ENCODE assay signal across 20 cellular contexts in the genomic region with DNA sequence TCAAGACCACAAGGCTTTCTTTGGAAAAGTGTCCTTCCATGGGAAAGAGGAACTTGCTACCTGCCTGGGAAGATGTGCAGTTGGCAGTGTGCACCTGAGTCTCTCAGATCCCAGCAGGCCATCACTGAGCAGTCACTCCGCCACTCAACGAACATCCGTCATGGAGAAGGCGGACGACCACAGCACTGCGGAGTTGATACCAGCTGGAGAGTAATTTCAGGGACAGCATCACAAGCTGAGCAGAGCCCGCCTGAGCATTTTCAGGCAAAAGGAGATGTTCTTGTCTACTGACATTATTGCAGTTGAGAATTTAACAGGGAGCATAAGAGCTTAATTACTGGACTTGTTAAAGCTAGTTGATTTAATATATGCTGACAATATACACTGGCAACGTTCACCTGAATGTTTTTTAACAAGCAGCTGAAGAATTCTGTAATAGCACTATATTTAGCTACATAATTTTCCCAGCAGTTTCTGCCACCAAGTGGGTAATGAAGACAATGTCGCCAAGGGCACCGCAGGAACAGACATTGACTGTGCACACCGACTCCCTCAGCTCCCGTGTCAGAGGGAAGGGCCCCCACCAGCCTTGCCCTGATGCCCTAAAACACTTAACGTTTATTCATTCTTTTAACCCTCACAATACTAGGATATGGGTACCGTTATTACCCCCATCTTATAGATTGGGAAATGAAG. TPM values are rescaled to one million over a fixed set of nuclear protein-coding genes. Genes with fewer than 3 reads are reported as not detected.
A peak's percentile ranks its signal among the peaks of the same experiment; 100 is the strongest.
DNase-seq lines count a peak whose midpoint lies in the region; ATAC-seq, FAIRE-seq and TF ChIP-seq lines count a peak whose summit lies in the region.
"Had no signal": no experiment of that assay in that cellular context is flagged by ENCODE, and none has a peak within 500 bp of the region (broad histone marks: within the 10 kb centered on the region; RNA-seq: fewer than 3 reads in every experiment).

No MANE protein-coding gene starts in this region.

- H3K36me3 Mint-ChIP-seq in naive thymus-derived CD8-positive, alpha-beta T cell = peaks cover 0 to 53% (median 6%) of the 10 kb centered on the region in 3 donors
- H3K36me3 Mint-ChIP-seq: IgD-negative memory B cell had no signal

- POLR2A ChIA-PET in naive thymus-derived CD8-positive, alpha-beta T cell (lab: Charles Lee) = no interaction called here

- no peaks in the 10 kb centered on the region for H3K9me3 Mint-ChIP-seq in naive thymus-derived CD8-positive, alpha-beta T cell
- H3K9me3 Mint-ChIP-seq: activated naive CD4-positive, alpha-beta T cell treated with anti-CD3 and anti-CD28 coated beads, Interleukin-2, amount 50 U/mL, for 24 hours; CD4-positive, CD25-positive, alpha-beta regulatory T cell; GM23338; IgD-negative memory B cell had no signal

- TF ChIP-seq CTCF in heart left ventricle (IDR thresholded peaks at IDR 0.05) (no peak), body of pancreas (IDR thresholded peaks at IDR 0.05) (peak in 1 of 7 experiments; percentile 20)

- no peak for FAIRE-seq in H54 (lab: Jason Lieb, UNC)
- FAIRE-seq: astrocyte, colon, GM12878, TTC549 had no signal

- no peak overlapping the region for H3K27ac Mint-ChIP-seq in naive thymus-derived CD8-positive, alpha-beta T cell
- H3K27ac Mint-ChIP-seq: GM23338 had no signal

- peaks cover 0 to 13% (median 6%) of the 10 kb centered on the region in 4 donors for H3K4me1 Mint-ChIP-seq in naive thymus-derived CD8-positive, alpha-beta T cell

- 63 to 73% (median 69%) methylated on average over 14 of the region's 14 CpGs for WGBS in heart left ventricle, 4 donors
- WGBS in body of pancreas, 2 donors = 52 to 68% methylated on average over 14 of the region's 14 CpGs

- no peak overlapping the region for H3K9ac ChIP-seq in muscle layer of colon (ENCODE audit: low read length)

- no peaks in the 10 kb centered on the region for H3K27me3 Mint-ChIP-seq in naive thymus-derived CD8-positive, alpha-beta T cell
- H3K27me3 Mint-ChIP-seq: activated naive CD4-positive, alpha-beta T cell treated with anti-CD3 and anti-CD28 coated beads, Interleukin-2, amount 50 U/mL, for 24 hours; CD4-positive, CD25-positive, alpha-beta regulatory T cell; IgD-negative memory B cell had no signal

- ATAC-seq in heart left ventricle (peak in 2 of 4 donors; percentile 12 to 30), body of pancreas (no peak), HG03045 (IDR thresholded peaks at IDR 0.05; ENCODE audit: unreplicated experiment) (no peak)
- ATAC-seq in naive thymus-derived CD8-positive, alpha-beta T cell = no peak
- ATAC-seq: GM12878, GM23338, sciatic nerve had no signal

- intact Hi-C loops in heart left ventricle (cut with DNase I) = loop anchor here in 5 of 10 donors (5.0 to 10.0 kb wide), 5 partner anchors 42 to 105 kb away; partner anchors contain the start of gene PACSIN2 (in 2 of the 5)
- intact Hi-C loops in cardiac septum (cut with DNase I) = loop anchor here (5.0 to 10.0 kb wide), 2 partner anchors 115 to 188 kb away; no protein-coding TSS in a partner anchor
- intact Hi-C loops in body of pancreas (cut with DNase I) = no loop called here

- H3K36me3 ChIP-seq in heart left ventricle (peaks cover 0 to 22% (median 0%) of the 10 kb centered on the region in 9 donors), body of pancreas (replicated peaks in 1 of 2; ENCODE audit: insufficient read depth in 1 of 2, low read depth in 2 of 2) (no peaks in the 10 kb centered on the region), muscle layer of colon (ENCODE audit: insufficient read depth, low read length) (peaks cover 30% of the 10 kb centered on the region)

- H3K9me3 ChIP-seq in heart left ventricle (no peaks in the 10 kb centered on the region), body of pancreas (no peaks in the 10 kb centered on the region), muscle layer of colon (ENCODE audit: low read length) (no peaks in the 10 kb centered on the region)

- no peak overlapping the region for H3K4me3 Mint-ChIP-seq in naive thymus-derived CD8-positive, alpha-beta T cell
- H3K4me3 Mint-ChIP-seq: activated naive CD4-positive, alpha-beta T cell treated with anti-CD3 and anti-CD28 coated beads, Interleukin-2, amount 50 U/mL, for 24 hours; CD4-positive, CD25-positive, alpha-beta regulatory T cell; GM23338; IgD-negative memory B cell had no signal

- DNase-seq in heart left ventricle (no peak), cardiac septum (ENCODE audit: low spot score) (no peak), body of pancreas (peak in 1 of 4 donors; percentile 49), H54 (ENCODE audit: insufficient read length, low spot score) (no peak), NCI-H1048 (lab: John Stamatoyannopoulos, UW) (no peak)
- DNase-seq in naive thymus-derived CD8-positive, alpha-beta T cell = no peak
- DNase-seq: CD4-positive, CD25-positive, alpha-beta regulatory T cell; NCI-H526; SHP77 had no signal

- peaks cover 24 to 95% (median 76%) of the 10 kb centered on the region in 12 donors for H3K4me1 ChIP-seq in heart left ventricle
- peaks cover 92% of the 10 kb centered on the region for H3K4me1 ChIP-seq in body of pancreas
- peaks cover 64% of the 10 kb centered on the region for H3K4me1 ChIP-seq in muscle layer of colon (ENCODE audit: insufficient read depth, low read length)

- H3K27me3 ChIP-seq in heart left ventricle (no peaks in the 10 kb centered on the region), body of pancreas (no peaks in the 10 kb centered on the region), muscle layer of colon (ENCODE audit: control insufficient read depth in 1 of 2, insufficient read depth in 2 of 2, low read length in 2 of 2) (no peaks in the 10 kb centered on the region)

- TF ChIP-seq POLR2A in heart left ventricle (IDR thresholded peaks at IDR 0.05) = no peak
- no peak for TF ChIP-seq POLR2A in body of pancreas (IDR thresholded peaks at IDR 0.05)
- no peak for TF ChIP-seq POLR2A in H54 (IDR thresholded peaks at IDR 0.05; ENCODE audit: low read depth, low read length)

- H3K4me3 ChIP-seq in heart left ventricle = no peak overlapping the region
- H3K4me3 ChIP-seq in body of pancreas = no peak overlapping the region
- H3K4me3 ChIP-seq in muscle layer of colon (ENCODE audit: low read depth in 1 of 2, low read length in 2 of 2) = no peak overlapping the region
- H3K4me3 ChIP-seq: GM12878, GM23338, lung had no signal

- H3K27ac ChIP-seq in heart left ventricle = peak overlapping the region; percentile 47 to 85 (median 75)
- H3K27ac ChIP-seq in body of pancreas = peak overlapping the region; percentile 23 to 87 (median 59)
- peak overlapping the region; percentile 22 for H3K27ac ChIP-seq in muscle layer of colon (ENCODE audit: low read depth, low read length)

RNA-seq across cellular contexts. Expression of gene ARFGAP3, which starts 52.4 kb away (rescaled TPM):
- total RNA-seq in heart left ventricle (10 to 100 TPM; 15.4 to 30.9 (median 25.1) TPM), cardiac septum (32.5 TPM), body of pancreas (10 to 100 TPM; 64.3 to 73.2 TPM)
- 10 to 100 TPM; 13.3 to 34.0 TPM for polyA plus RNA-seq in heart left ventricle
- total RNA-seq in naive thymus-derived CD8-positive, alpha-beta T cell = 10 to 100 TPM; 32.9 to 34.1 TPM
- 10 to 100 TPM; 22.3 to 44.7 (median 25.1) TPM for polyA plus RNA-seq in naive thymus-derived CD8-positive, alpha-beta T cell

Comparison
In these comparisons a context has a peak if more than half of its experiments do, and no peak if none do; other contexts are left out.
1. H3K27ac ChIP-seq: peak in every context shown above with its lines; median percentile 75 in heart left ventricle; 59 in body of pancreas; 22 in muscle layer of colon.